24 cellular contexts compared by ENCODE assay signal in the genomic region with DNA sequence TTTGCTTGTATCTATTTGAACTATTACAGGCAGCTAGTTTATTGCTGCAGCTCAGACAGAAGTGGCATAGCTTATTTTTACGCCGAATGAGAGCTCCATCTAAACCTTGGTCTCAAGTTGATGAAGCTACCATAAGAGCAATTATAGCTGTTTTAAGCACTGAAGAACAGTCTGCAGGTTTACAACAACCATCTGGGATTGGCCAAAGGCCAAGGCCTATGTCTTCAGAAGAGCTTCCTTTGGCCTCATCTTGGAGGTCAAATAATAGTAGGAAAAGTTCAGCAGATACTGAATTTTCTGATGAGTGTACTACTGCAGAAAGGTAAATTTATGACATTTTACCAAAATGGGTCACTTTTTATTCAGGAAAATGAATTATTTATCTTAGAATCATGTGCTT.
"Had no signal": no experiment of that assay in that cellular context is flagged by ENCODE, and none has a peak within 500 bp of the region (broad histone marks: within the 10 kb centered on the region; RNA-seq: fewer than 3 reads in every experiment).

No MANE protein-coding gene starts in this region.

- H3K36me3 ChIP-seq: breast epithelium, ovary had no signal

- H3K27me3 ChIP-seq: breast epithelium, foreskin keratinocyte, heart left ventricle, ovary, right lobe of liver, transverse colon had no signal

- H3K4me3 ChIP-seq: breast epithelium, heart left ventricle, ovary, right lobe of liver, transverse colon had no signal

- ATAC-seq: activated CD4-positive, CD25-positive, alpha-beta regulatory T cell treated with anti-CD3 and anti-CD28 coated beads, Interleukin-2, amount 50 U/mL, for 24 hours; effector memory CD8-positive, alpha-beta T cell; foreskin keratinocyte; heart left ventricle; naive thymus-derived CD4-positive, alpha-beta T cell; right lobe of liver had no signal

- DNase-seq: activated CD4-positive, alpha-beta memory T cell treated with anti-CD3 and anti-CD28 coated beads, Interleukin-2, amount 10 ng/mL, durations not matched to agents 7 days and 5 days; activated CD4-positive, alpha-beta T cell treated with anti-CD3 and anti-CD28 coated beads for 48 hours; activated CD8-positive, alpha-beta memory T cell treated with anti-CD3 and anti-CD28 coated beads, Interleukin-2, amount 50 U/mL, for 48 hours; activated gamma-delta T cell; activated naive CD4-positive, alpha-beta T cell treated with anti-CD3 and anti-CD28 coated beads, Interleukin-2, amount 10 ng/mL, durations not matched to agents 7 days and 5 days; activated T-cell treated with anti-CD3 and anti-CD28 coated beads, Interleukin-2, amount 50 U/mL, for 24 hours; cerebellar nuclear complex; cortex of kidney; effector memory CD8-positive, alpha-beta T cell; foreskin keratinocyte; heart left ventricle; hypothalamus; immature natural killer cell; midbrain; naive thymus-derived CD4-positive, alpha-beta T cell; ovary; right lobe of liver; stimulated activated CD4-positive, alpha-beta T cell treated with anti-CD3 and anti-CD28 coated beads, Interleukin-2, amount 100 ng/mL, for 48 hours; stimulated activated naive CD4-positive, alpha-beta T cell treated with Interleukin-2 at 50 U/mL for 16 hours; T1000; transverse colon; WERI-Rb-1 had no signal

- H3K27ac ChIP-seq: breast epithelium, foreskin keratinocyte, heart left ventricle, ovary, right lobe of liver, transverse colon, WERI-Rb-1 had no signal

- H3K9me3 ChIP-seq: breast epithelium, heart left ventricle, ovary, right lobe of liver, transverse colon had no signal

- H3K4me1 ChIP-seq: breast epithelium, right lobe of liver, transverse colon had no signal
